Comparison of ENCODE assay signal across 22 cellular contexts in genomic region chr1:220894924-220895256, GRCh38. TPM values are rescaled to one million over a fixed set of nuclear protein-coding genes. Genes with fewer than 3 reads are reported as not detected.
DNase-seq lines count a peak whose midpoint lies in the region; ATAC-seq and TF ChIP-seq lines count a peak whose summit lies in the region.
"Had no signal": no experiment of that assay in that cellular context is flagged by ENCODE, and none has a peak within 500 bp of the region (broad histone marks: within the 10 kb centered on the region; RNA-seq: fewer than 3 reads in every experiment).

No MANE protein-coding gene starts in this region.

- TF ChIP-seq EP300 in esophagus muscularis mucosa (IDR thresholded peaks at IDR 0.05): no peak

- DNase-seq in esophagus muscularis mucosa (ENCODE audit: extremely low spot score): peak; percentile 81
- DNase-seq in naive B cell: no peak
- DNase-seq in type B pancreatic cell (ENCODE audit: extremely low spot score, unreplicated experiment): no peak
- DNase-seq in HAP-1 (ENCODE audit: low spot score in 2 of 2): no peak
- DNase-seq in cerebellum (ENCODE audit: low spot score): no peak
- DNase-seq: activated B cell treated with CpG ODN at 0.5 μM for 24 hours; activated CD4-positive, alpha-beta T cell treated with anti-CD3 and anti-CD28 coated beads, Interleukin-2, amount 50 U/mL, for 48 hours; activated CD8-positive, alpha-beta memory T cell treated with anti-CD3 and anti-CD28 coated beads, Interleukin-2, amount 50 U/mL, for 48 hours; activated effector memory CD4-positive, alpha-beta T cell treated with anti-CD3 and anti-CD28 coated beads, Interleukin-2, amount 50 U/mL, for 16 hours; CD4-positive, alpha-beta memory T cell; cortex of kidney; HFFc6; NCI-H1105 treated with DMSO at 0.1 percent for 48 hours; NCI-H2081 treated with DMSO at 0.1 percent for 48 hours; NCI-H446; nucleus accumbens; stimulated activated CD4-positive, alpha-beta T cell treated with anti-CD3 and anti-CD28 coated beads, Interleukin-12 subunit alpha, Interleukin-12 subunit beta, amount 100 ng/mL, for 4 hours; stimulated activated CD8-positive, alpha-beta memory T cell treated with anti-CD3 and anti-CD28 coated beads, Interleukin-4, amount 100 ng/mL, for 48 hours; uterus had no signal

- TF ChIP-seq CTCF in esophagus muscularis mucosa (IDR thresholded peaks at IDR 0.05) (no peak), type B pancreatic cell (conservative IDR thresholded peaks at IDR 0.05) (no peak)

- no peaks in the 10 kb centered on the region for H3K36me3 ChIP-seq in HUES48 (ENCODE audit: control insufficient read depth, insufficient read depth, low read length)
- H3K36me3 ChIP-seq in esophagus muscularis mucosa: no peaks in the 10 kb centered on the region
- no peaks in the 10 kb centered on the region for H3K36me3 ChIP-seq in HAP-1 (replicated peaks)
- H3K36me3 ChIP-seq: breast epithelium, uterus had no signal

- H3K4me3 ChIP-seq in HUES48 (ENCODE audit: low read depth, low read length) (peak overlapping the region; percentile 49; the same call in 1 of the 2 replicates), esophagus muscularis mucosa (peak overlapping the region in 1 of 4 donors; percentile 43), HAP-1 (no peak overlapping the region)

- intact Hi-C loops in esophagus muscularis mucosa (cut with DNase I): no loop called here

- H3K36me3 Mint-ChIP-seq in naive B cell: peaks cover 0 to 6% of the 10 kb centered on the region in 2 donors
- H3K36me3 Mint-ChIP-seq in type B pancreatic cell: no peaks in the 10 kb centered on the region

- peaks cover 82% of the 10 kb centered on the region for H3K27me3 ChIP-seq in HUES48 (ENCODE audit: control insufficient read depth, insufficient read depth, low read length)
- peaks cover 11 to 65% (median 46%) of the 10 kb centered on the region in 4 donors for H3K27me3 ChIP-seq in esophagus muscularis mucosa
- H3K27me3 ChIP-seq in HAP-1 (ENCODE audit: low read depth): no peaks in the 10 kb centered on the region

- H3K9me3 Mint-ChIP-seq in naive B cell (peaks cover 0 to 4% (median 0%) of the 10 kb centered on the region in 7 donors), type B pancreatic cell (no peaks in the 10 kb centered on the region)

- no peak for ATAC-seq in naive B cell (ENCODE audit: low read depth in 2 of 2)
- ATAC-seq in HG03469 (IDR thresholded peaks at IDR 0.05; ENCODE audit: unreplicated experiment): no peak

- H3K4me1 ChIP-seq in HUES48 (ENCODE audit: control insufficient read depth, insufficient read depth, low read length) (peaks cover 31% of the 10 kb centered on the region), esophagus muscularis mucosa (peaks cover 11 to 26% (median 23%) of the 10 kb centered on the region in 4 donors), HAP-1 (no peaks in the 10 kb centered on the region)
- H3K4me1 ChIP-seq: uterus had no signal

- H3K27ac Mint-ChIP-seq in naive B cell (no peak overlapping the region), type B pancreatic cell (no peak overlapping the region)
- H3K27ac Mint-ChIP-seq: activated B cell treated with CpG ODN at 0.5 μM for 24 hours; CD4-positive, alpha-beta memory T cell; HFFc6 had no signal

- H3K9me3 ChIP-seq in HUES48 (ENCODE audit: control insufficient read depth, insufficient read depth, low read length) (no peaks in the 10 kb centered on the region), esophagus muscularis mucosa (no peaks in the 10 kb centered on the region), HAP-1 (no peaks in the 10 kb centered on the region)
- H3K9me3 ChIP-seq: breast epithelium, uterus had no signal

- no peak overlapping the region for H3K9ac ChIP-seq in HUES48 (ENCODE audit: low read depth, low read length)

- H3K4me3 Mint-ChIP-seq in naive B cell (peak overlapping the region in 5 of 8 donors; percentile 0 to 94 (median 37)), type B pancreatic cell (peak overlapping the region; percentile 79)
- H3K4me3 Mint-ChIP-seq: CD4-positive, alpha-beta memory T cell; HFFc6 had no signal

- WGBS in esophagus muscularis mucosa: 95% methylated on average over 9 of the region's 13 CpGs

- in situ Hi-C loops in HAP-1 (cut with MboI; ENCODE audit: low sequenced_read_pairs): no loop called here

- H3K27ac ChIP-seq in HUES48 (ENCODE audit: low read depth, low read length) (no peak overlapping the region), esophagus muscularis mucosa (replicated peaks in 1 of 4) (no peak overlapping the region)
- H3K27ac ChIP-seq: breast epithelium, uterus had no signal

- TF ChIP-seq POLR2A in esophagus muscularis mucosa (IDR thresholded peaks at IDR 0.05; ENCODE audit: low read depth): no peak

- peaks cover 45 to 64% (median 49%) of the 10 kb centered on the region in 3 donors for H3K27me3 Mint-ChIP-seq in naive B cell
- peaks cover 98% of the 10 kb centered on the region for H3K27me3 Mint-ChIP-seq in type B pancreatic cell

- H3K4me1 Mint-ChIP-seq in naive B cell: peaks cover 33 to 42% (median 35%) of the 10 kb centered on the region in 3 donors
- H3K4me1 Mint-ChIP-seq in type B pancreatic cell (ENCODE audit: unreplicated experiment): peaks cover 3% of the 10 kb centered on the region

RNA-seq across cellular contexts. Expression of gene HLX, which starts 15.6 kb away (rescaled TPM):
- total RNA-seq in esophagus muscularis mucosa: 10 to 100 TPM in 3 of 4 donors, 1 to 10 TPM in 1; 8.7 to 27.3 (median 16.1) TPM
- 1 to 10 TPM in 4 of 6 donors, under 1 TPM in 1, not detected in 1; 0.92 to 3.5 (median 2.7) TPM for polyA plus RNA-seq in naive B cell (ENCODE audit: low read depth in 6 of 6)
- 0.64 and 2.3 TPM in 2 replicates for total RNA-seq in type B pancreatic cell (ENCODE audit: low replicate concordance)
- total RNA-seq in cerebellum: 1.00 TPM
- polyA plus RNA-seq: CD4-positive, alpha-beta memory T cell had no signal
